Comparison of ENCODE assay signal across 33 cellular contexts in the genomic region with DNA sequence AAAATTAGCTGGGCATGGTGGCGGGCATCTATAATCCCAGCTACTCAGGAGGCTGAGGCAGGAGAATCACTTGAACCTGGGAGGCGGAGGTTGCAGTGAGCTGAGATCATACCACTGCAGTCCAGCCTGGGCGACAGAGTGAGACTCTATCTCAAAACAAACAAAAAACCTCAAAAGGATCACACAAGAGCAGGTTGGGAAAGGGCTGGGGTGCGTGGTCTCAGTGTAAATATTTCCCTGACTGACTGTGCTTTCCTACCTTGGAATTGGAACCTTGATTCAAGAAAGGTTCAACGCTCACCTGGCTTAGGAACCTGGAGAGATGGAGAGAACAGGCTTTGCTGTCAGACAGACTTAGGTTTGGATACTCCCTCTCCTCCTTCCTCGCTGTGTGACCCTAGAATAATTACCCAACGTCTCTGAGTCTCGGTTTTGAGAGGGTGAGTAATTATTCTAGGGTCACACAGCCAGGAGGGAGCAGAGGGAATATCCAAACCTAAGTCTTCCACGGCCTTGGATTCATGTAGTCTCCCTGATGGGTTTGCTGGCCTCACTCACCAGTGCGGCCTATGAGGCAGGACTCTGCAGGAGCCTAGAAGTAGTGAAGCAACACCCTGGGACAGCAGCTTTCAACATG. TPM values are rescaled to one million over a fixed set of nuclear protein-coding genes. Genes with fewer than 3 reads are reported as not detected.
"Had no signal": no experiment of that assay in that cellular context is flagged by ENCODE, and none has a peak within 500 bp of the region (broad histone marks: within the 10 kb centered on the region; RNA-seq: fewer than 3 reads in every experiment).

No MANE protein-coding gene starts in this region.

- H3K4me1 ChIP-seq: neural progenitor cell, parathyroid adenoma, psoas muscle, transverse colon, uterus had no signal

- H3K4me3 ChIP-seq: neural progenitor cell, ovary, psoas muscle, skin epidermis, smooth muscle cell, spleen, suprapubic skin, testis, tibial artery, transverse colon, upper lobe of left lung, uterus had no signal

- H3K9me3 ChIP-seq: neutrophil, ovary, psoas muscle, spleen, suprapubic skin, testis, tibial artery, transverse colon, upper lobe of left lung, uterus had no signal

- H3K36me3 Mint-ChIP-seq: naive thymus-derived CD4-positive, alpha-beta T cell; natural killer cell; neural progenitor cell; stimulated activated memory B cell treated with anti-CD40 and anti-IgM and Interleukin-4, amounts not matched to agents 10 μg/mL and 1 μg/mL and 100 μg/mL, for 72 hours had no signal

- ATAC-seq: naive thymus-derived CD4-positive, alpha-beta T cell; natural killer cell; psoas muscle; stimulated activated memory B cell treated with anti-CD40 and anti-IgM and Interleukin-4, amounts not matched to agents 10 μg/mL and 1 μg/mL and 100 μg/mL, for 72 hours; stimulated activated naive CD8-positive, alpha-beta T cell treated with anti-CD3 and anti-CD28 coated beads, Interleukin-15, amount 100 ng/mL, for 72 hours; stimulated activated naive CD8-positive, alpha-beta T cell treated with anti-CD3 and anti-CD28 coated beads, Interleukin-15, Interleukin-2, amounts not matched to agents 100 U/mL and 50 U/mL, for 24 hours had no signal

- H3K4me2 ChIP-seq: neural progenitor cell, smooth muscle cell had no signal

- H3K9ac ChIP-seq: neural progenitor cell, parathyroid adenoma had no signal

- H3K9me3 Mint-ChIP-seq: natural killer cell; nephron; neural progenitor cell; stimulated activated memory B cell treated with anti-CD40 and anti-IgM and Interleukin-4, amounts not matched to agents 10 μg/mL and 1 μg/mL and 100 μg/mL, for 72 hours; stimulated activated naive CD8-positive, alpha-beta T cell treated with anti-CD3 and anti-CD28 coated beads, Interleukin-15, amount 100 ng/mL, for 72 hours had no signal

- H3K27me3 ChIP-seq: neural progenitor cell, neutrophil, ovary, suprapubic skin, testis, tibial artery, transverse colon, upper lobe of left lung, uterus had no signal

- H3K27ac ChIP-seq: neural progenitor cell, neutrophil, ovary, parathyroid adenoma, psoas muscle, spleen, testis, tibial artery, transverse colon, uterus had no signal

- H3K36me3 ChIP-seq: neural progenitor cell, neutrophil, ovary, spleen, suprapubic skin, tibial artery, transverse colon, upper lobe of left lung, uterus had no signal

- DNase-seq: naive thymus-derived CD4-positive, alpha-beta T cell; natural killer cell; nucleus accumbens; ovary; posterior cingulate gyrus; psoas muscle; right cardiac atrium; spleen; stimulated activated CD4-positive, alpha-beta T cell treated with anti-CD3 and anti-CD28 coated beads, Interleukin-12 subunit alpha, Interleukin-12 subunit beta, amount 100 ng/mL, for 4 hours; stimulated activated CD4-positive, alpha-beta T cell treated with anti-CD3 and anti-CD28 coated beads, Interleukin-1b, Interleukin-23, amount 100 ng/mL, for 48 hours; stimulated activated CD4-positive, alpha-beta T cell treated with anti-CD3 and anti-CD28 coated beads, Interleukin-4, amount 100 ng/mL, for 1 hour; stimulated activated CD4-positive, alpha-beta T cell treated with anti-CD3 and anti-CD28 coated beads, Interleukin-4, amount 100 ng/mL, for 4 hours; stimulated activated CD8-positive, alpha-beta memory T cell treated with anti-CD3 and anti-CD28 coated beads, Interleukin-4, amount 100 ng/mL, for 48 hours; stimulated activated naive CD4-positive, alpha-beta T cell; stimulated activated naive CD8-positive, alpha-beta T cell treated with anti-CD3 and anti-CD28 coated beads, Interleukin-15, amount 100 ng/mL, for 72 hours; stimulated activated naive CD8-positive, alpha-beta T cell treated with anti-CD3 and anti-CD28 coated beads, Interleukin-15, Interleukin-2, amounts not matched to agents 100 U/mL and 50 U/mL, for 24 hours; substantia nigra; testis; transverse colon; upper lobe of left lung; uterus had no signal

- H2AFZ ChIP-seq: neural progenitor cell, parathyroid adenoma had no signal

- H3K27me3 Mint-ChIP-seq: progenitor cell of endocrine pancreas; stimulated activated memory B cell treated with anti-CD40 and anti-IgM and Interleukin-4, amounts not matched to agents 10 μg/mL and 1 μg/mL and 100 μg/mL, for 72 hours had no signal

- H3K4me3 Mint-ChIP-seq: naive thymus-derived CD4-positive, alpha-beta T cell; natural killer cell; nephron; neural progenitor cell; stimulated activated memory B cell treated with anti-CD40 and anti-IgM and Interleukin-4, amounts not matched to agents 10 μg/mL and 1 μg/mL and 100 μg/mL, for 72 hours; stimulated activated naive CD8-positive, alpha-beta T cell treated with anti-CD3 and anti-CD28 coated beads, Interleukin-15, amount 100 ng/mL, for 72 hours had no signal

- H3K27ac Mint-ChIP-seq: naive thymus-derived CD4-positive, alpha-beta T cell; natural killer cell; nephron; neural progenitor cell; progenitor cell of endocrine pancreas; stimulated activated memory B cell treated with anti-CD40 and anti-IgM and Interleukin-4, amounts not matched to agents 10 μg/mL and 1 μg/mL and 100 μg/mL, for 72 hours had no signal

- H3K4me1 Mint-ChIP-seq: naive thymus-derived CD4-positive, alpha-beta T cell; natural killer cell; nephron; stimulated activated memory B cell treated with anti-CD40 and anti-IgM and Interleukin-4, amounts not matched to agents 10 μg/mL and 1 μg/mL and 100 μg/mL, for 72 hours; stimulated activated naive CD8-positive, alpha-beta T cell treated with anti-CD3 and anti-CD28 coated beads, Interleukin-15, amount 100 ng/mL, for 72 hours had no signal

RNA-seq across cellular contexts. Expression of a gene that starts 24.6 kb away (rescaled TPM):
- total RNA-seq: natural killer cell, progenitor cell of endocrine pancreas, renal cortical epithelial cell, smooth muscle cell, transverse colon, uterus had no signal
- polyA plus RNA-seq: naive thymus-derived CD4-positive, alpha-beta T cell; neural cell; smooth muscle cell had no signal

RNA-seq across cellular contexts. Expression of a gene that starts 27.7 kb away (rescaled TPM):
- total RNA-seq: naive thymus-derived CD4-positive, alpha-beta T cell; natural killer cell; renal cortical epithelial cell had no signal
- polyA plus RNA-seq: naive thymus-derived CD4-positive, alpha-beta T cell had no signal
